1 cellular context compared by ENCODE assay signal in the genomic region with DNA sequence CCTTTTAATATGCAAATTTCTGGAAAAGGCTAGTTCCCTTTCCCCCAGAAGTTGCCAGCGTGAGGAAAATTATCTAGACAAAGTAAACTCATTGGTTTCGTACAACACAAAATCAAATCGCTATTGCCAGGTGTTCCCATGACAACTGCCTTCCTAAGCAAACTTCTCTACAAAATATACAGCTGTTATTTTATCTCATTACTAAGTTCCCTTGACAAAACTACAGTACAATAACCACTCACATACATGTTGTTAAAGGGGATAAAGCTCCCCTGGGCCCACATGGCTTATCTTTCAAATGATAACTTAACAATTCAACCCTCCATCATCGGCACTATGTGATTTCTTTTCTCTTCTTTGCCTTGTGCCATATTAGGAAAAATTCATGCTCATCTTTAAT.
TF ChIP-seq lines count a peak whose summit lies in the region.

No MANE protein-coding gene starts in this region.

TF ChIP-seq in SK-N-SH treated with all-trans-retinoic acid at 6 μM for 48 hours, 23 proteins besides CTCF, POLR2A, EP300 and RAD21:
- TF ChIP-seq PATZ1 (CRISPR knock-in tag; IDR thresholded peaks at IDR 0.05; ENCODE audit: borderline replicate concordance), result no peak
- no peak for TF ChIP-seq ESRRG (CRISPR knock-in tag; IDR thresholded peaks at IDR 0.05)
- no peak for TF ChIP-seq TCF4 (CRISPR knock-in tag; IDR thresholded peaks at IDR 0.05; ENCODE audit: borderline replicate concordance)
- TF ChIP-seq SNAI2 (CRISPR knock-in tag; IDR thresholded peaks at IDR 0.05), result no peak
- TF ChIP-seq CREB5 (CRISPR knock-in tag; IDR thresholded peaks at IDR 0.05; ENCODE audit: low read depth), result no peak
- no peak for TF ChIP-seq POU6F1 (CRISPR knock-in tag; IDR thresholded peaks at IDR 0.05; ENCODE audit: borderline replicate concordance, low read depth)
- TF ChIP-seq ZC3H10 (CRISPR knock-in tag; IDR thresholded peaks at IDR 0.05), result no peak
- TF ChIP-seq ZNF8 (CRISPR knock-in tag; IDR thresholded peaks at IDR 0.05), result no peak
- TF ChIP-seq OSR1 (CRISPR knock-in tag; IDR thresholded peaks at IDR 0.05), result no peak
- no peak for TF ChIP-seq RARB (CRISPR knock-in tag; IDR thresholded peaks at IDR 0.05)
- no peak for TF ChIP-seq GLIS3 (CRISPR knock-in tag; IDR thresholded peaks at IDR 0.05)
